Comparison of ENCODE assay signal across 1 cellular context in the genomic region with DNA sequence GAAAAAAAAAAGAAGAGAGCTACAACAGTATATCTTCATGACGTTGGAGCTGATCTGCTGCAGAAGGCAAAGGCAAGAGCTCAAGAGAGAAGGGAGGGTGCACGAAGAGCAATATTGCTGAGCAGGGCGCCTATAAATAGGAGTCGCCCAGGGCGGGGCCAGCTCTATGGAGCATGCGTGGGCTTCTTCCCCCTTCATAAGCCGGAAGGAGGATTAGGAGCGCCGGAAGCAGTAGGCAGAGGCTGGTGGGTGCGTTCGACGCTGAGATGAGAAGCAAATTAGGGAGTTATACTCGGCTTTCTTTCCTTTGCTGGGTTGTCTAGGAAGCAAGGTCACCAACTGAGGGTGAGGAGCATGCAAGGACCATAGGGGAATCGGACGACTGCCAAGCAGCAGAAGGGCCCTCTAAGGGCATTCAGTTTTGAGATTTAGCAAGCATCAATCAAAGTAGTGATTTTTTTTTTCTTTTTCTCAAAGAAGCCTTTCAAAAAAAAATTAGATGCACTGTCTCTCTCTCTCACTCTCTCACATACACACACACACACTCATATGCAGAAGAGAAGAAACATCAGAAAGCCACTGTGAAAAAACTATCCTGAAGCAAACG.
TF ChIP-seq lines count a peak whose summit lies in the region.

No MANE protein-coding gene starts in this region.

TF ChIP-seq in GM23338, 12 proteins besides CTCF, POLR2A, EP300 and RAD21 (continued from another document):
- TF ChIP-seq, protein P1, sequence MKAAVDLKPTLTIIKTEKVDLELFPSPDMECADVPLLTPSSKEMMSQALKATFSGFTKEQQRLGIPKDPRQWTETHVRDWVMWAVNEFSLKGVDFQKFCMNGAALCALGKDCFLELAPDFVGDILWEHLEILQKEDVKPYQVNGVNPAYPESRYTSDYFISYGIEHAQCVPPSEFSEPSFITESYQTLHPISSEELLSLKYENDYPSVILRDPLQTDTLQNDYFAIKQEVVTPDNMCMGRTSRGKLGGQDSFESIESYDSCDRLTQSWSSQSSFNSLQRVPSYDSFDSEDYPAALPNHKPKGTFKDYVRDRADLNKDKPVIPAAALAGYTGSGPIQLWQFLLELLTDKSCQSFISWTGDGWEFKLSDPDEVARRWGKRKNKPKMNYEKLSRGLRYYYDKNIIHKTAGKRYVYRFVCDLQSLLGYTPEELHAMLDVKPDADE (IDR thresholded peaks at IDR 0.05), result no peak
- TF ChIP-seq EZH2phosphoT487 (IDR thresholded peaks at IDR 0.05; ENCODE audit: unreplicated experiment), result no peak
- no peak for TF ChIP-seq CREB1 (CRISPR knock-in tag; IDR thresholded peaks at IDR 0.05; ENCODE audit: low read depth)
- TF ChIP-seq, protein P2, sequence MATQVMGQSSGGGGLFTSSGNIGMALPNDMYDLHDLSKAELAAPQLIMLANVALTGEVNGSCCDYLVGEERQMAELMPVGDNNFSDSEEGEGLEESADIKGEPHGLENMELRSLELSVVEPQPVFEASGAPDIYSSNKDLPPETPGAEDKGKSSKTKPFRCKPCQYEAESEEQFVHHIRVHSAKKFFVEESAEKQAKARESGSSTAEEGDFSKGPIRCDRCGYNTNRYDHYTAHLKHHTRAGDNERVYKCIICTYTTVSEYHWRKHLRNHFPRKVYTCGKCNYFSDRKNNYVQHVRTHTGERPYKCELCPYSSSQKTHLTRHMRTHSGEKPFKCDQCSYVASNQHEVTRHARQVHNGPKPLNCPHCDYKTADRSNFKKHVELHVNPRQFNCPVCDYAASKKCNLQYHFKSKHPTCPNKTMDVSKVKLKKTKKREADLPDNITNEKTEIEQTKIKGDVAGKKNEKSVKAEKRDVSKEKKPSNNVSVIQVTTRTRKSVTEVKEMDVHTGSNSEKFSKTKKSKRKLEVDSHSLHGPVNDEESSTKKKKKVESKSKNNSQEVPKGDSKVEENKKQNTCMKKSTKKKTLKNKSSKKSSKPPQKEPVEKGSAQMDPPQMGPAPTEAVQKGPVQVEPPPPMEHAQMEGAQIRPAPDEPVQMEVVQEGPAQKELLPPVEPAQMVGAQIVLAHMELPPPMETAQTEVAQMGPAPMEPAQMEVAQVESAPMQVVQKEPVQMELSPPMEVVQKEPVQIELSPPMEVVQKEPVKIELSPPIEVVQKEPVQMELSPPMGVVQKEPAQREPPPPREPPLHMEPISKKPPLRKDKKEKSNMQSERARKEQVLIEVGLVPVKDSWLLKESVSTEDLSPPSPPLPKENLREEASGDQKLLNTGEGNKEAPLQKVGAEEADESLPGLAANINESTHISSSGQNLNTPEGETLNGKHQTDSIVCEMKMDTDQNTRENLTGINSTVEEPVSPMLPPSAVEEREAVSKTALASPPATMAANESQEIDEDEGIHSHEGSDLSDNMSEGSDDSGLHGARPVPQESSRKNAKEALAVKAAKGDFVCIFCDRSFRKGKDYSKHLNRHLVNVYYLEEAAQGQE (IDR thresholded peaks at IDR 0.05; ENCODE audit: unreplicated experiment), result no peak
